In the genomic region with DNA sequence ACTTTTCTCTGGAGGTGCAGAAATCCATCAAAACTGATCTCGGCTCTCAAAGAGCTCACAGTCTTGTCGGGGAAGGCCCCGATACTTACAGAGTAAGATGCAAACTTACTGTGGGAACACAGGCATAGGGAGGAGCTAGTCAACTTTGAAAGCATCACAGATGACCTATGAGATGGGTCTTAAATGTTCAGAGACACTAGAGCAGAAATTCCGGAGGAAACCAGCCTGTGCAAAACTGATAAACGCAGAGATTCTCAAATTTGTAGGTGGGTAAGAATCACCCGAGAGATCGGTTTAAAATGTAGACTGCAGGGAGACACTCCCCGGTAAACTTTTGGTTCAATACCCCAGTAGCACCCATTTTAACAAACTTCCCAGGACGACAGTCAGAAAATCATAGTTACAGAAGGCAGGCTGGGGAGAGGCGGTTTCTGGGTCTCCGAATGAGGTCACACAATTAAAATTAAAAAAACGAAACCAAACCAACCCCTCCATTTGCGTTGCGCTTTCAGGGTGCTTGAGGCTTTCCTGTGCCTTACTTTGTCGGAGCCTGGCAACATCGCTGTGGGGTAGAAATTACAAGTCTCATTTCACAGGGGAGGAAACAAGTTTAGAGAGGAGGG, we compare ENCODE assay signal across 8 cellular contexts. TPM values are rescaled to one million over a fixed set of nuclear protein-coding genes. Genes with fewer than 3 reads are reported as not detected.
DNase-seq lines count a peak whose midpoint lies in the region; ATAC-seq, FAIRE-seq and TF ChIP-seq lines count a peak whose summit lies in the region.

No MANE protein-coding gene starts in this region.

- H3K9me3 ChIP-seq in PC-3 (ENCODE audit: low read length) (no peaks in the 10 kb centered on the region), keratinocyte (ENCODE audit: control insufficient read depth, low read depth, low read length) (no peaks in the 10 kb centered on the region)

- POLR2A ChIA-PET in PC-3 (lab: Charles Lee; ENCODE audit: unreplicated experiment): interaction anchor here (0.6 to 1.2 kb wide), 3 partner anchors 46 to 77 kb away, joined by 3 to 6 read pairs (median 3); a partner anchor contains a TSS

- peaks cover 29% of the 10 kb centered on the region for H4K20me1 ChIP-seq in PC-3 (ENCODE audit: low read length)
- peaks cover 17% of the 10 kb centered on the region for H4K20me1 ChIP-seq in keratinocyte (ENCODE audit: control insufficient read depth, extremely low read depth, insufficient read depth, low read length)

- H3K27me3 ChIP-seq in PC-3 (ENCODE audit: low read length): no peaks in the 10 kb centered on the region
- H3K27me3 ChIP-seq in keratinocyte (ENCODE audit: control insufficient read depth, extremely low read depth, insufficient read depth, low read length): no peaks in the 10 kb centered on the region

- no peak for TF ChIP-seq CTCF in PC-3 (conservative IDR thresholded peaks at IDR 0.05; ENCODE audit: low read depth, low read length)
- no peak for TF ChIP-seq CTCF in astrocyte of the spinal cord (IDR thresholded peaks at IDR 0.05; ENCODE audit: low read depth, low read length)
- TF ChIP-seq CTCF in keratinocyte (optimal IDR thresholded peaks at IDR 0.05 in 1 of 3, IDR thresholded peaks at IDR 0.05 in 1 of 3, conservative IDR thresholded peaks at IDR 0.05 in 1 of 3; ENCODE audit: extremely low read depth in 1 of 3, insufficient read depth in 2 of 3, low read length in 3 of 3): no peak

- H3K4me3 ChIP-seq in PC-3 (ENCODE audit: low read length): peak overlapping the region; percentile 77
- H3K4me3 ChIP-seq in astrocyte of the spinal cord (ENCODE audit: low read depth, low read length): peak overlapping the region; percentile 97
- H3K4me3 ChIP-seq in keratinocyte (ENCODE audit: control insufficient read depth in 2 of 3, extremely low read depth in 1 of 3, insufficient read depth in 2 of 3, low read depth in 1 of 3, low read length in 3 of 3): peak overlapping the region; percentile 55 to 89 (median 76)

- H2AFZ ChIP-seq in PC-3 (ENCODE audit: low read length) (peak overlapping the region; percentile 82), keratinocyte (ENCODE audit: control insufficient read depth, low read length) (peak overlapping the region; percentile 84)

- no peak for TF ChIP-seq POLR2A in GM18505 (IDR thresholded peaks at IDR 0.05; ENCODE audit: borderline replicate concordance, extremely low read depth, insufficient read depth, insufficient read length)

- H3K9ac ChIP-seq in PC-3 (ENCODE audit: low read length) (peak overlapping the region; percentile 85), keratinocyte (ENCODE audit: control insufficient read depth, extremely low read depth, insufficient read depth, low read length) (peak overlapping the region; percentile 93)

- in situ Hi-C loops in astrocyte of the spinal cord (cut with HindIII; ENCODE audit: low sequenced_read_pairs): no loop called here

- dilution Hi-C loops in keratinocyte (cut with MboI; ENCODE audit: extremely low pct_ligation_motif_present, low sequenced_read_pairs): no loop called here

- intact Hi-C loops in PC-3 (cut with micrococcal nuclease): no loop called here

- H3K4me1 ChIP-seq in PC-3 (ENCODE audit: insufficient read depth, low read length) (peaks cover 15% of the 10 kb centered on the region), keratinocyte (ENCODE audit: control insufficient read depth, extremely low read depth, insufficient read depth, low read length) (peaks cover 15% of the 10 kb centered on the region)

- peak; percentile 51 for FAIRE-seq in keratinocyte (lab: Jason Lieb, UNC)

- H3K4me2 ChIP-seq in PC-3 (ENCODE audit: low read length) (peak overlapping the region; percentile 83), keratinocyte (ENCODE audit: control insufficient read depth, extremely low read depth, insufficient read depth, low read depth, low read length) (peak overlapping the region; percentile 90)

- peak; percentile 26 for ATAC-seq in GM18505 (IDR thresholded peaks at IDR 0.05; ENCODE audit: unreplicated experiment)
- ATAC-seq in HG02973 (IDR thresholded peaks at IDR 0.05; ENCODE audit: unreplicated experiment): peak; percentile 16
- peak; percentile 11; the same call in 1 of the 2 replicates for ATAC-seq in PC-3

- peak overlapping the region; percentile 74 for H3K27ac ChIP-seq in PC-3 (ENCODE audit: low read length)
- H3K27ac ChIP-seq in keratinocyte (ENCODE audit: control insufficient read depth, insufficient read depth, low read length): peak overlapping the region; percentile 97

- no peaks in the 10 kb centered on the region for H3K9me2 ChIP-seq in PC-3 (replicated peaks; ENCODE audit: low read length)

- BruUV-seq in PC-3 (replicated peaks; lab: Mats Ljungman, UMichigan): TSS peak; percentile 98

- CTCF ChIA-PET in PC-3 (lab: Charles Lee): interaction anchor here (1.3 to 2.3 kb wide), 3 partner anchors 62 to 77 kb away, joined by 3 to 9 read pairs (median 5); no protein-coding TSS in a partner anchor

- no peaks in the 10 kb centered on the region for H3F3A ChIP-seq in PC-3 (ENCODE audit: low read length, unreplicated experiment)

- H3K36me3 ChIP-seq in PC-3 (ENCODE audit: low read depth, low read length): peaks cover 7% of the 10 kb centered on the region; the same call in 1 of the 2 replicates
- peaks cover 4 to 12% of the 10 kb centered on the region in 2 experiments for H3K36me3 ChIP-seq in keratinocyte (ENCODE audit: control insufficient read depth in 2 of 2, extremely low read depth in 1 of 2, insufficient read depth in 2 of 2, low read length in 2 of 2)

- H3K79me2 ChIP-seq in PC-3 (ENCODE audit: low read length) (peaks cover 42% of the 10 kb centered on the region), keratinocyte (ENCODE audit: control insufficient read depth, insufficient read depth, low read length) (peaks cover 42% of the 10 kb centered on the region)

- DNase-seq in Ammon's horn (ENCODE audit: low spot score) (peak; percentile 41), PC-3 (peak; percentile 27), astrocyte of the spinal cord (ENCODE audit: low read depth, low spot score) (peak; percentile 73), keratinocyte (ENCODE audit: low read depth, low spot score) (no peak), NCI-H128 (lab: John Stamatoyannopoulos, UW; ENCODE audit: unreplicated experiment) (no peak)
- peak in 2 of 3 experiments; percentile 3 to 11 for DNase-seq in stimulated activated CD4-positive, alpha-beta T cell treated with anti-CD3 and anti-CD28 coated beads, TNF-alpha, amount 100 ng/mL, for 24 hours (ENCODE audit: low read depth in 3 of 3)

- H3K9me1 ChIP-seq in keratinocyte (ENCODE audit: control insufficient read depth, extremely low read depth, insufficient read depth, low read length): no peaks in the 10 kb centered on the region

RNA-seq across cellular contexts. Expression of a gene that starts 0.8 kb away (rescaled TPM):
- total RNA-seq in PC-3 (2014; rRNA removed): 55.7 and 67.0 TPM in 2 replicates
- polyA plus RNA-seq in keratinocyte: 58.4 to 79.6 TPM (median 76.1 TPM) in 3 replicates
- 85.5 TPM for polyA plus RNA-seq in keratinocyte (2011; ENCODE audit: low read depth)
- polyA plus RNA-seq in keratinocyte (2011; cell fraction: cytosol; rRNA removed): 34.3 and 59.9 TPM in 2 replicates
- polyA plus RNA-seq in keratinocyte (2011; cell fraction: nucleus; rRNA removed): 91.9 and 96.0 TPM in 2 replicates
- 42.0 and 71.2 TPM in 2 replicates for polyA plus RNA-seq in keratinocyte (2012; ENCODE audit: low replicate concordance)
- polyA minus RNA-seq in keratinocyte: 57.2 to 113 TPM (median 65.5 TPM) in 3 replicates
- polyA minus RNA-seq in keratinocyte (2011; cell fraction: cytosol; rRNA and poly(A)+ RNA removed): 32.4 TPM
- 65.9 and 114 TPM in 2 replicates for polyA minus RNA-seq in keratinocyte (2011; cell fraction: nucleus; rRNA and poly(A)+ RNA removed)

Comparison
In these comparisons a context has a peak if more than half of its experiments do, and no peak if none do; other contexts are left out.
1. DNase-seq: peak in Ammon's horn (single experiment), PC-3 (single experiment), astrocyte of the spinal cord (single experiment) and stimulated activated CD4-positive, alpha-beta T cell treated with anti-CD3 and anti-CD28 coated beads, TNF-alpha, amount 100 ng/mL, for 24 hours (2 of 3); none in keratinocyte (single experiment) and NCI-H128 (single experiment).
2. Peak in every context shown above with its lines, with median percentiles within 50 percentile points of each other: ATAC-seq and H3K4me3 ChIP-seq.